In the genomic region with DNA sequence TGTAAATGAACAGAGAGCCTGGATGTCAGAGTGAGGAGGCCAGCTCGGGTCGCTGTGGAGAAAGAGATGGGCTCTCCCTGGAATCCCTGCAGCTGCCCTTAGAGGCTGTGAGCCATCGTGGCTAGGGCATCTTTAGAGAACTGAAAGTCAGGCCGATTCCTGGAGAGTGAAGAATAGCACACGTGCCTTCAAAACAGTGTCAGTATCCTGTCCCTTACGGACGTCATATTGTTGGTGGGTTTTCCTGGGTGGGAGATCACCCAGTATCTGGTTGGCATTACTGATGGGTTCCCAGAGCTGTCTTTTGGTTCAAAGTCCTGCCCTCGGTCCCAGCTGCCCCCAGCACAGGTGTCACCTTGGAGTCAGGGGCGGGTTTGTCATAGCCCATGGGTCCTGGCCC, we compare ENCODE assay signal across 17 cellular contexts. TPM values are rescaled to one million over a fixed set of nuclear protein-coding genes. Genes with fewer than 3 reads are reported as not detected.
DNase-seq lines count a peak whose midpoint lies in the region; ATAC-seq and TF ChIP-seq lines count a peak whose summit lies in the region.
"Had no signal": no experiment of that assay in that cellular context is flagged by ENCODE, and none has a peak within 500 bp of the region (broad histone marks: within the 10 kb centered on the region; RNA-seq: fewer than 3 reads in every experiment).

No MANE protein-coding gene starts in this region.

- DNase-seq in activated CD4-positive, alpha-beta T cell treated with anti-CD3 and anti-CD28 coated beads for 36 hours = peak; percentile 17
- no peak for DNase-seq in activated CD4-positive, alpha-beta T cell treated with anti-CD3 and anti-CD28 coated beads for 4 hours
- DNase-seq in MV-4-11 (lab: John Stamatoyannopoulos, UW) (peak; percentile 73), naive B cell (peak; percentile 67), SK-N-SH (no peak), adrenal gland (no peak), Calu3 (no peak)
- DNase-seq: 8988T, activated T-cell treated with anti-CD3 and anti-CD28 coated beads for 4 hours, brain microvascular endothelial cell, DMS153, erythroblast, left ventricle myocardium superior, NCI-H345 had no signal

- no peaks in the 10 kb centered on the region for H3K36me3 ChIP-seq in SK-N-SH (replicated peaks in 1 of 2; ENCODE audit: control insufficient read depth in 1 of 2, insufficient read depth in 2 of 2, low read length in 1 of 2)
- H3K36me3 ChIP-seq in adrenal gland (replicated peaks in 1 of 2) = no peaks in the 10 kb centered on the region
- H3K36me3 ChIP-seq: brain microvascular endothelial cell had no signal

- H3K27ac Mint-ChIP-seq in activated CD4-positive, alpha-beta T cell treated with anti-CD3 and anti-CD28 coated beads for 36 hours = no peak overlapping the region
- H3K27ac Mint-ChIP-seq in naive B cell (peak overlapping the region in 2 of 6 donors; percentile 97 to 99), Calu3 (ENCODE audit: unreplicated experiment) (no peak overlapping the region)

- peaks cover 56% of the 10 kb centered on the region for H3K36me3 Mint-ChIP-seq in activated CD4-positive, alpha-beta T cell treated with anti-CD3 and anti-CD28 coated beads for 36 hours (ENCODE audit: low read depth)
- H3K36me3 Mint-ChIP-seq in naive B cell (peaks cover 19 to 20% of the 10 kb centered on the region in 2 donors), Calu3 (ENCODE audit: insufficient read depth, unreplicated experiment) (no peaks in the 10 kb centered on the region)

- H3K9ac ChIP-seq in SK-N-SH = no peak overlapping the region

- CTCF ChIA-PET in activated CD4-positive, alpha-beta T cell treated with anti-CD3 and anti-CD28 coated beads for 36 hours (lab: Charles Lee) = interaction anchor here (2.1 to 2.5 kb wide), 2 partner anchors 8 to 37 kb away, joined by 6 to 10 read pairs; no protein-coding TSS in a partner anchor
- CTCF ChIA-PET in SK-N-SH (lab: Yijun Ruan, JAX) = interaction anchor here (2.4 kb wide), 1 partner anchor 124 kb away, joined by 7 read pairs; no protein-coding TSS in a partner anchor
- CTCF ChIA-PET in Calu3 (lab: Charles Lee) = no interaction called here

- no peaks in the 10 kb centered on the region for H3K27me3 Mint-ChIP-seq in activated CD4-positive, alpha-beta T cell treated with anti-CD3 and anti-CD28 coated beads for 36 hours
- H3K27me3 Mint-ChIP-seq in naive B cell (no peaks in the 10 kb centered on the region), Calu3 (ENCODE audit: unreplicated experiment) (peaks cover 66% of the 10 kb centered on the region)

- H3K4me1 Mint-ChIP-seq in activated CD4-positive, alpha-beta T cell treated with anti-CD3 and anti-CD28 coated beads for 36 hours = peaks cover 42% of the 10 kb centered on the region
- peaks cover 31 to 62% (median 46%) of the 10 kb centered on the region in 3 donors for H3K4me1 Mint-ChIP-seq in naive B cell
- no peaks in the 10 kb centered on the region for H3K4me1 Mint-ChIP-seq in Calu3 (ENCODE audit: low read depth, unreplicated experiment)

- H3K9me3 Mint-ChIP-seq in activated CD4-positive, alpha-beta T cell treated with anti-CD3 and anti-CD28 coated beads for 36 hours (ENCODE audit: low read depth) = no peaks in the 10 kb centered on the region
- no peaks in the 10 kb centered on the region for H3K9me3 Mint-ChIP-seq in naive B cell
- H3K9me3 Mint-ChIP-seq in Calu3 (ENCODE audit: low read depth, unreplicated experiment) = no peaks in the 10 kb centered on the region

- H4K20me1 ChIP-seq in SK-N-SH (ENCODE audit: insufficient read depth) = no peaks in the 10 kb centered on the region

- no peaks in the 10 kb centered on the region for H3F3A ChIP-seq in SK-N-SH (replicated peaks; ENCODE audit: insufficient read depth)

- H3K9me3 ChIP-seq in SK-N-SH (no peaks in the 10 kb centered on the region), adrenal gland (replicated peaks in 1 of 3) (no peaks in the 10 kb centered on the region)

- no peaks in the 10 kb centered on the region for H3K9me2 ChIP-seq in SK-N-SH

- H3K27me3 ChIP-seq in SK-N-SH (ENCODE audit: insufficient read depth) (no peaks in the 10 kb centered on the region; the same call in 1 of the 2 replicates), adrenal gland (no peaks in the 10 kb centered on the region)
- H3K27me3 ChIP-seq: brain microvascular endothelial cell had no signal

- no peak overlapping the region for H3K4me3 Mint-ChIP-seq in activated CD4-positive, alpha-beta T cell treated with anti-CD3 and anti-CD28 coated beads for 36 hours
- peak overlapping the region in 3 of 8 donors; percentile 58 to 67 (median 65) for H3K4me3 Mint-ChIP-seq in naive B cell
- no peak overlapping the region for H3K4me3 Mint-ChIP-seq in Calu3 (ENCODE audit: low read depth, unreplicated experiment)

- POLR2A ChIA-PET in activated CD4-positive, alpha-beta T cell treated with anti-CD3 and anti-CD28 coated beads for 36 hours (lab: Charles Lee) = no interaction called here
- POLR2A ChIA-PET in SK-N-SH (lab: Yijun Ruan, JAX) = no interaction called here

- TF ChIP-seq POLR2A in adrenal gland (IDR thresholded peaks at IDR 0.05) = no peak

- no peak for TF ChIP-seq EP300 in SK-N-SH (IDR thresholded peaks at IDR 0.05; ENCODE audit: borderline replicate concordance in 1 of 2, low read depth in 1 of 2, low read length in 1 of 2)

- intact Hi-C loops in activated CD4-positive, alpha-beta T cell treated with anti-CD3 and anti-CD28 coated beads for 36 hours (cut with DNase I, micrococcal nuclease) = loop anchor here in 1 of 2 experiments (5.0 kb wide), 2 partner anchors 38 to 793 kb away; no protein-coding TSS in a partner anchor
- intact Hi-C loops in adrenal gland (cut with DNase I) = no loop called here
- intact Hi-C loops in Calu3 (cut with micrococcal nuclease; ENCODE audit: unreplicated experiment) = no loop called here

- TF ChIP-seq CTCF in SK-N-SH (IDR thresholded peaks at IDR 0.05) = no peak
- no peak for TF ChIP-seq CTCF in adrenal gland (IDR thresholded peaks at IDR 0.05)
- TF ChIP-seq CTCF in Calu3 (IDR thresholded peaks at IDR 0.05; ENCODE audit: unreplicated experiment) = no peak

- H3K4me1 ChIP-seq in SK-N-SH (ENCODE audit: control insufficient read depth in 1 of 2, insufficient read depth in 2 of 2, low read depth in 1 of 2, low read length in 1 of 2) (peaks cover 5% of the 10 kb centered on the region in 2 experiments; a peak in 2 of 4 replicates), adrenal gland (replicated peaks in 1 of 2) (no peaks in the 10 kb centered on the region)

- H3K27ac ChIP-seq in SK-N-SH (ENCODE audit: low read depth in 2 of 2, low read length in 1 of 2) (no peak overlapping the region), adrenal gland (no peak overlapping the region)
- H3K27ac ChIP-seq: brain microvascular endothelial cell, hepatocyte had no signal

- 35% methylated on average over 9 of the region's 9 CpGs for WGBS in SK-N-SH (ENCODE audit: low lambda C conversion rate)
- 57 to 74% (median 61%) methylated on average over 9 of the region's 9 CpGs for WGBS in adrenal gland, 4 donors

- H3K79me2 ChIP-seq in SK-N-SH (ENCODE audit: insufficient read depth) = no peaks in the 10 kb centered on the region
- H3K79me2 ChIP-seq: hepatocyte had no signal

- H3K4me2 ChIP-seq in SK-N-SH = no peak overlapping the region
- H3K4me2 ChIP-seq: hepatocyte had no signal

- H3K4me3 ChIP-seq in SK-N-SH (ENCODE audit: low read depth in 2 of 2, low read length in 1 of 2) = no peak overlapping the region; a peak in 1 of 4 replicates
- no peak overlapping the region for H3K4me3 ChIP-seq in adrenal gland
- H3K4me3 ChIP-seq: hepatocyte had no signal

- no TSS peak for BruUV-seq in Calu3 (replicated peaks; lab: Mats Ljungman, UMichigan)

- TF ChIP-seq RAD21 in SK-N-SH (IDR thresholded peaks at IDR 0.05; ENCODE audit: low read length) = no peak

- no peak for ATAC-seq in activated CD4-positive, alpha-beta T cell treated with anti-CD3 and anti-CD28 coated beads for 36 hours
- ATAC-seq in GM21367 (IDR thresholded peaks at IDR 0.05; ENCODE audit: unreplicated experiment) (peak; percentile 28), naive B cell (ENCODE audit: low read depth in 2 of 2) (peak; percentile 76 to 80)
- ATAC-seq: left ventricle myocardium superior, Right ventricle myocardium inferior had no signal

- H2AFZ ChIP-seq in SK-N-SH (ENCODE audit: low read depth) = no peak overlapping the region
- H2AFZ ChIP-seq: hepatocyte had no signal

TF ChIP-seq in SK-N-SH, 30 proteins besides CTCF, POLR2A, EP300 and RAD21 (continues in another document):
- no peak for TF ChIP-seq NRF1 (IDR thresholded peaks at IDR 0.05; ENCODE audit: low read depth, low read length)
- no peak for TF ChIP-seq FOXJ3 (CRISPR knock-in tag; IDR thresholded peaks at IDR 0.05)
- TF ChIP-seq MXI1 (IDR thresholded peaks at IDR 0.05; ENCODE audit: low read depth, low read length) = no peak
- TF ChIP-seq PBX3 (IDR thresholded peaks at IDR 0.05) = no peak
- TF ChIP-seq GATA2 (CRISPR knock-in tag; IDR thresholded peaks at IDR 0.05) = no peak
- TF ChIP-seq SIN3A (IDR thresholded peaks at IDR 0.05; ENCODE audit: borderline replicate concordance, low read depth, low read length) = no peak
- no peak for TF ChIP-seq TCF12 (IDR thresholded peaks at IDR 0.05)
- no peak for TF ChIP-seq GABPA (IDR thresholded peaks at IDR 0.05; ENCODE audit: low read depth)
- TF ChIP-seq EZH2phosphoT487 (IDR thresholded peaks at IDR 0.05; ENCODE audit: borderline replicate concordance, low read depth) = no peak

RNA-seq across cellular contexts. Expression of gene IKZF1, which starts 25.3 kb away (rescaled TPM):
- total RNA-seq in activated CD4-positive, alpha-beta T cell treated with anti-CD3 and anti-CD28 coated beads for 36 hours = 100 to 1,000 TPM; 245 to 260 TPM
- polyA plus RNA-seq in naive B cell (ENCODE audit: low read depth in 6 of 6) = 100 to 1,000 TPM; 127 to 347 (median 205) TPM
- not detected in 2 replicates for polyA plus RNA-seq in SK-N-SH (2012; rRNA removed)
- not detected in 2 replicates for polyA plus RNA-seq in SK-N-SH (2012; cell fraction: cytosol; rRNA removed)
- not detected in 2 replicates for polyA plus RNA-seq in SK-N-SH (2012; cell fraction: nucleus; rRNA removed)
- 10 to 100 TPM in 6 of 8 donors, 1 to 10 TPM in 2; 3.2 to 31.5 (median 10.9) TPM for total RNA-seq in adrenal gland
- polyA plus RNA-seq in adrenal gland = 1 to 10 TPM in 2 of 3 donors, under 1 TPM in 1; 0.98 to 2.7 (median 2.4) TPM
- total RNA-seq in Calu3 (2022) = 0.24 and 0.28 TPM in 2 replicates

Comparison
In these comparisons a context has a peak if more than half of its experiments do, and no peak if none do; other contexts are left out.
1. DNase-seq: peak in activated CD4-positive, alpha-beta T cell treated with anti-CD3 and anti-CD28 coated beads for 36 hours (single experiment), MV-4-11 (single experiment) and naive B cell (single experiment); none in activated CD4-positive, alpha-beta T cell treated with anti-CD3 and anti-CD28 coated beads for 4 hours (0 of 2), SK-N-SH (single experiment), adrenal gland (0 of 7) and Calu3 (single experiment).
2. RNA of gene IKZF1, which starts 25.3 kb away (total RNA-seq): 245 to 260 TPM in activated CD4-positive, alpha-beta T cell treated with anti-CD3 and anti-CD28 coated beads for 36 hours; 3.2 to 31.5 TPM in adrenal gland and 0.24 to 0.28 TPM in Calu3; every median in the first group is over 4 times any median in the second.